ENCODE assay signal across 8 cellular contexts in genomic region chr20:13232999-13233398, GRCh38. TPM values are rescaled to one million over a fixed set of nuclear protein-coding genes. Genes with fewer than 3 reads are reported as not detected.
"Had no signal": no experiment of that assay in that cellular context is flagged by ENCODE, and none has a peak within 500 bp of the region (broad histone marks: within the 10 kb centered on the region; RNA-seq: fewer than 3 reads in every experiment).

No MANE protein-coding gene starts in this region.

- H3K36me3 ChIP-seq: HAP-1 had no signal

- H2AFZ ChIP-seq: GM23338 had no signal

- H3K4me2 ChIP-seq: GM23338 had no signal

- H3K9me3 ChIP-seq: HAP-1 had no signal

- H3K4me3 ChIP-seq: GM23338, HAP-1, K562 had no signal

- H3K27ac Mint-ChIP-seq: GM23338, HFFc6 had no signal

- ATAC-seq: GM23338, HCT116, K562 had no signal

- DNase-seq: H7, HFFc6, IMR-90 had no signal

- H3K9me3 Mint-ChIP-seq: GM23338 had no signal

- H3K4me3 Mint-ChIP-seq: GM23338, HFFc6 had no signal

- H3K4me1 ChIP-seq: HAP-1 had no signal

- H3K27ac ChIP-seq: HL-60 had no signal

- FAIRE-seq: K562 had no signal

RNA-seq across cellular contexts. Expression of gene ISM1, which starts 11.9 kb away (rescaled TPM):
- total RNA-seq: H7, IMR-90, K562 had no signal
- polyA plus RNA-seq: IMR-90, K562 had no signal
